In the genomic region with DNA sequence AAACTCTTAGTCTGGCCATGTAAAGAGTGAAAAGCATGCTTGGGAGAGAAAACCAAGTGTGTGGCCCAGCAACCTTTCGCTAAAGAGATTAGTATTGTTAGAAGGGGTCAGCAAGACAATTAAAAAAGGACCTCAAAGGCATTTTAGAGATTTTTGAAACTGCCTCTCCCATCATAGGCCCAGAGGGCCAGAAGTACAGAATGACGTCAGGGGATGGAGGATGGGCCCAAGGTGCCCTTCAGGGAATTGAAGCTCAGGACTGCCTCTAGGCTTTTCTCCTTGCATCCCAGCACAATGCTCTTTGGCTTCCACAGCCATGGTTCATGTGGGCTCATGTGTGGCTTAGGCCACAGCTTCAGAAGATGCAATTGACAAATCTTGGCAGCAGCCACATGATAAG, we compare ENCODE assay signal across 2 cellular contexts.
TF ChIP-seq lines count a peak whose summit lies in the region.

No MANE protein-coding gene starts in this region.

TF ChIP-seq in HepG2, 621 proteins besides CTCF, POLR2A, EP300 and RAD21:
- peak; percentile 85 for TF ChIP-seq ATF7 (IDR thresholded peaks at IDR 0.05)
- no peak for TF ChIP-seq ATF7 (CRISPR knock-in tag; IDR thresholded peaks at IDR 0.05)
- no peak for TF ChIP-seq NRL (CRISPR knock-in tag; IDR thresholded peaks at IDR 0.05; ENCODE audit: borderline replicate concordance)
- no peak for TF ChIP-seq DPF2 (CRISPR knock-in tag; IDR thresholded peaks at IDR 0.05; ENCODE audit: borderline replicate concordance, low read depth)
- TF ChIP-seq CREB1 (IDR thresholded peaks at IDR 0.05), result 0 out of 2 replicates have a peak, but pooled peaks have one; percentile 54
- no peak for TF ChIP-seq CREB1 (CRISPR knock-in tag; IDR thresholded peaks at IDR 0.05)
- TF ChIP-seq, protein P1, sequence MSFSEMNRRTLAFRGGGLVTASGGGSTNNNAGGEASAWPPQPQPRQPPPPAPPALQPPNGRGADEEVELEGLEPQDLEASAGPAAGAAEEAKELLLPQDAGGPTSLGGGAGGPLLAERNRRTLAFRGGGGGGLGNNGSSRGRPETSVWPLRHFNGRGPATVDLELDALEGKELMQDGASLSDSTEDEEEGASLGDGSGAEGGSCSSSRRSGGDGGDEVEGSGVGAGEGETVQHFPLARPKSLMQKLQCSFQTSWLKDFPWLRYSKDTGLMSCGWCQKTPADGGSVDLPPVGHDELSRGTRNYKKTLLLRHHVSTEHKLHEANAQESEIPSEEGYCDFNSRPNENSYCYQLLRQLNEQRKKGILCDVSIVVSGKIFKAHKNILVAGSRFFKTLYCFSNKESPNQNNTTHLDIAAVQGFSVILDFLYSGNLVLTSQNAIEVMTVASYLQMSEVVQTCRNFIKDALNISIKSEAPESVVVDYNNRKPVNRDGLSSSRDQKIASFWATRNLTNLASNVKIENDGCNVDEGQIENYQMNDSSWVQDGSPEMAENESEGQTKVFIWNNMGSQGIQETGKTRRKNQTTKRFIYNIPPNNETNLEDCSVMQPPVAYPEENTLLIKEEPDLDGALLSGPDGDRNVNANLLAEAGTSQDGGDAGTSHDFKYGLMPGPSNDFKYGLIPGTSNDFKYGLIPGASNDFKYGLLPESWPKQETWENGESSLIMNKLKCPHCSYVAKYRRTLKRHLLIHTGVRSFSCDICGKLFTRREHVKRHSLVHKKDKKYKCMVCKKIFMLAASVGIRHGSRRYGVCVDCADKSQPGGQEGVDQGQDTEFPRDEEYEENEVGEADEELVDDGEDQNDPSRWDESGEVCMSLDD (CRISPR knock-in tag; IDR thresholded peaks at IDR 0.05; ENCODE audit: borderline replicate concordance), result no peak
TF ChIP-seq in HepG2: peak in this region for 2.

TF ChIP-seq in GM23338, 12 proteins besides CTCF, POLR2A, EP300 and RAD21 (continued from another document):
- TF ChIP-seq, protein P2, sequence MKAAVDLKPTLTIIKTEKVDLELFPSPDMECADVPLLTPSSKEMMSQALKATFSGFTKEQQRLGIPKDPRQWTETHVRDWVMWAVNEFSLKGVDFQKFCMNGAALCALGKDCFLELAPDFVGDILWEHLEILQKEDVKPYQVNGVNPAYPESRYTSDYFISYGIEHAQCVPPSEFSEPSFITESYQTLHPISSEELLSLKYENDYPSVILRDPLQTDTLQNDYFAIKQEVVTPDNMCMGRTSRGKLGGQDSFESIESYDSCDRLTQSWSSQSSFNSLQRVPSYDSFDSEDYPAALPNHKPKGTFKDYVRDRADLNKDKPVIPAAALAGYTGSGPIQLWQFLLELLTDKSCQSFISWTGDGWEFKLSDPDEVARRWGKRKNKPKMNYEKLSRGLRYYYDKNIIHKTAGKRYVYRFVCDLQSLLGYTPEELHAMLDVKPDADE (IDR thresholded peaks at IDR 0.05), result no peak
- TF ChIP-seq, protein P3, sequence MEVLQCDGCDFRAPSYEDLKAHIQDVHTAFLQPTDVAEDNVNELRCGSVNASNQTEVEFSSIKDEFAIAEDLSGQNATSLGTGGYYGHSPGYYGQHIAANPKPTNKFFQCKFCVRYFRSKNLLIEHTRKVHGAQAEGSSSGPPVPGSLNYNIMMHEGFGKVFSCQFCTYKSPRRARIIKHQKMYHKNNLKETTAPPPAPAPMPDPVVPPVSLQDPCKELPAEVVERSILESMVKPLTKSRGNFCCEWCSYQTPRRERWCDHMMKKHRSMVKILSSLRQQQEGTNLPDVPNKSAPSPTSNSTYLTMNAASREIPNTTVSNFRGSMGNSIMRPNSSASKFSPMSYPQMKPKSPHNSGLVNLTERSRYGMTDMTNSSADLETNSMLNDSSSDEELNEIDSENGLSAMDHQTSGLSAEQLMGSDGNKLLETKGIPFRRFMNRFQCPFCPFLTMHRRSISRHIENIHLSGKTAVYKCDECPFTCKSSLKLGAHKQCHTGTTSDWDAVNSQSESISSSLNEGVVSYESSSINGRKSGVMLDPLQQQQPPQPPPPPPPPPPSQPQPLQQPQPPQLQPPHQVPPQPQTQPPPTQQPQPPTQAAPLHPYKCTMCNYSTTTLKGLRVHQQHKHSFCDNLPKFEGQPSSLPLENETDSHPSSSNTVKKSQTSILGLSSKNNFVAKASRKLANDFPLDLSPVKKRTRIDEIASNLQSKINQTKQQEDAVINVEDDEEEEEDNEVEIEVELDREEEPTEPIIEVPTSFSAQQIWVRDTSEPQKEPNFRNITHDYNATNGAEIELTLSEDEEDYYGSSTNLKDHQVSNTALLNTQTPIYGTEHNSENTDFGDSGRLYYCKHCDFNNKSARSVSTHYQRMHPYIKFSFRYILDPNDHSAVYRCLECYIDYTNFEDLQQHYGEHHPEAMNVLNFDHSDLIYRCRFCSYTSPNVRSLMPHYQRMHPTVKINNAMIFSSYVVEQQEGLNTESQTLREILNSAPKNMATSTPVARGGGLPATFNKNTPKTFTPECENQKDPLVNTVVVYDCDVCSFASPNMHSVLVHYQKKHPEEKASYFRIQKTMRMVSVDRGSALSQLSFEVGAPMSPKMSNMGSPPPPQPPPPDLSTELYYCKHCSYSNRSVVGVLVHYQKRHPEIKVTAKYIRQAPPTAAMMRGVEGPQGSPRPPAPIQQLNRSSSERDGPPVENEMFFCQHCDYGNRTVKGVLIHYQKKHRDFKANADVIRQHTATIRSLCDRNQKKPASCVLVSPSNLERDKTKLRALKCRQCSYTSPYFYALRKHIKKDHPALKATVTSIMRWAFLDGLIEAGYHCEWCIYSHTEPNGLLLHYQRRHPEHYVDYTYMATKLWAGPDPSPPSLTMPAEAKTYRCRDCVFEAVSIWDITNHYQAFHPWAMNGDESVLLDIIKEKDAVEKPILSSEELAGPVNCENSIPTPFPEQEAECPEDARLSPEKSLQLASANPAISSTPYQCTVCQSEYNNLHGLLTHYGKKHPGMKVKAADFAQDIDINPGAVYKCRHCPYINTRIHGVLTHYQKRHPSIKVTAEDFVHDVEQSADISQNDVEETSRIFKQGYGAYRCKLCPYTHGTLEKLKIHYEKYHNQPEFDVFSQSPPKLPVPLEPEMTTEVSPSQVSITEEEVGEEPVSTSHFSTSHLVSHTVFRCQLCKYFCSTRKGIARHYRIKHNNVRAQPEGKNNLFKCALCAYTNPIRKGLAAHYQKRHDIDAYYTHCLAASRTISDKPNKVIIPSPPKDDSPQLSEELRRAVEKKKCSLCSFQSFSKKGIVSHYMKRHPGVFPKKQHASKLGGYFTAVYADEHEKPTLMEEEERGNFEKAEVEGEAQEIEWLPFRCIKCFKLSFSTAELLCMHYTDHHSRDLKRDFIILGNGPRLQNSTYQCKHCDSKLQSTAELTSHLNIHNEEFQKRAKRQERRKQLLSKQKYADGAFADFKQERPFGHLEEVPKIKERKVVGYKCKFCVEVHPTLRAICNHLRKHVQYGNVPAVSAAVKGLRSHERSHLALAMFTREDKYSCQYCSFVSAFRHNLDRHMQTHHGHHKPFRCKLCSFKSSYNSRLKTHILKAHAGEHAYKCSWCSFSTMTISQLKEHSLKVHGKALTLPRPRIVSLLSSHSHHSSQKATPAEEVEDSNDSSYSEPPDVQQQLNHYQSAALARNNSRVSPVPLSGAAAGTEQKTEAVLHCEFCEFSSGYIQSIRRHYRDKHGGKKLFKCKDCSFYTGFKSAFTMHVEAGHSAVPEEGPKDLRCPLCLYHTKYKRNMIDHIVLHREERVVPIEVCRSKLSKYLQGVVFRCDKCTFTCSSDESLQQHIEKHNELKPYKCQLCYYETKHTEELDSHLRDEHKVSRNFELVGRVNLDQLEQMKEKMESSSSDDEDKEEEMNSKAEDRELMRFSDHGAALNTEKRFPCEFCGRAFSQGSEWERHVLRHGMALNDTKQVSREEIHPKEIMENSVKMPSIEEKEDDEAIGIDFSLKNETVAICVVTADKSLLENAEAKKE (CRISPR knock-in tag; IDR thresholded peaks at IDR 0.05), result no peak
